In genomic region chr16:81081007-81081406, GRCh38 we compare ENCODE assay signal across 2 cellular contexts.
TF ChIP-seq lines count a peak whose summit lies in the region.

No MANE protein-coding gene starts in this region.

TF ChIP-seq in IMR-90, 13 proteins besides CTCF, POLR2A, EP300 and RAD21:
- no peak for TF ChIP-seq MAZ (IDR thresholded peaks at IDR 0.05; ENCODE audit: borderline replicate concordance, low read depth, low read length)
- peak; percentile 82 for TF ChIP-seq CEBPB (IDR thresholded peaks at IDR 0.05; ENCODE audit: low read depth, low read length)
- no peak for TF ChIP-seq MXI1 (IDR thresholded peaks at IDR 0.05; ENCODE audit: borderline replicate concordance, low read depth, low read length)
- no peak for TF ChIP-seq CHD1 (IDR thresholded peaks at IDR 0.05; ENCODE audit: low read depth, low read length)
- no peak for TF ChIP-seq MAFK (IDR thresholded peaks at IDR 0.05; ENCODE audit: low read depth, low read length)

TF ChIP-seq in K562, 482 proteins besides CTCF, POLR2A, EP300 and RAD21:
- TF ChIP-seq CLOCK (CRISPR knock-in tag; IDR thresholded peaks at IDR 0.05; ENCODE audit: borderline replicate concordance) (no peak), TSHZ1 (CRISPR knock-in tag; IDR thresholded peaks at IDR 0.05) (no peak), ZFPM2 (CRISPR knock-in tag; IDR thresholded peaks at IDR 0.05) (no peak), CEBPB (tag; IDR thresholded peaks at IDR 0.05) (peak; percentile 92), ZNF436 (CRISPR knock-in tag; IDR thresholded peaks at IDR 0.05) (no peak), DACH1 (IDR thresholded peaks at IDR 0.05; ENCODE audit: partially characterized antibody) (no peak), CEBPG (CRISPR knock-in tag; IDR thresholded peaks at IDR 0.05) (no peak), CEBPG (tag; conservative IDR thresholded peaks at IDR 0.05 in 1 of 2, IDR thresholded peaks at IDR 0.05 in 1 of 2) (peak; percentile 58 to 93; a peak in 3 of 4 replicates), SUPT5H (IDR thresholded peaks at IDR 0.05) (0 out of 2 replicates have a peak, but pooled peaks have one; percentile 8)
